ENCODE assay signal across 10 cellular contexts in the genomic region with DNA sequence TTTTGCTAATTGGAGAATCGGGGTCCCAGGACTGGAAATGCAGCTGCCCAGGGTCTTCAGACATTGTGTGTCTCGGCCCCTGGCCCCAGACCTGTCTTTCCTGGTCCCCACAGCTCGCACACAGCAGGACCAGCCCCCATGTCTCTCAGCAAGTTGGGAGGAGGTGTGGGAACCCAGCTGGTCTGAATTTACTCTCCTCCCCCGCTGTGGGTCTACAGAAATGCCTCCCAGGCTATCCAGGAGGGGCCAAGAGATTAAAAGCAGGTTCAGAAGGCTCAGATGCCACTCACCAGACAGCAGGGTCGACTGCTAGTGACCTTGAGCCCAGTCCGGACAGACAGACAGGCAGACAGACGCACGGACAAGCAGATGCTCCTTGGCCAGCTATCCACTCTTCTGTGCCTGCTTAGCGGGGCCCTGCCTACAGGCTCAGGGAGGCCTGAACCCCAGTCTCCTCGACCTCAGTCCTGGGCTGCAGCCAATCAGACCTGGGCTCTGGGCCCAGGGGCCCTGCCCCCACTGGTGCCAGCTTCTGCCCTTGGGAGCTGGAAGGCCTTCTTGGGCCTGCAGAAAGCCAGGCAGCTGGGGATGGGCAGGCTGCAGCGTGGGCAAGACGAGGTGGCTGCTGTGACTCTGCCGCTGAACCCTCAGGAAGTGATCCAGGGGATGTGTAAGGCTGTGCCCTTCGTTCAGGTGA. TPM values are rescaled to one million over a fixed set of nuclear protein-coding genes. Genes with fewer than 3 reads are reported as not detected.
DNase-seq lines count a peak whose midpoint lies in the region; ATAC-seq and TF ChIP-seq lines count a peak whose summit lies in the region.
"Had no signal": no experiment of that assay in that cellular context is flagged by ENCODE, and none has a peak within 500 bp of the region (broad histone marks: within the 10 kb centered on the region; RNA-seq: fewer than 3 reads in every experiment).

Gene DAND5, plus strand, starts transcription at position 285 of the 697 bp plus-strand sequence. Its CDS starts 85 bp downstream, at position 370.

- no peaks in the 10 kb centered on the region for H3K36me3 ChIP-seq in smooth muscle cell (ENCODE audit: low read depth)

- no peaks in the 10 kb centered on the region for H3K79me2 ChIP-seq in smooth muscle cell (ENCODE audit: low read depth)

- H3K27ac ChIP-seq in temporal lobe (ENCODE audit: low read depth, low read length), result peak within 1 kb of the TSS; percentile 20
- no peak within 1 kb of the TSS for H3K27ac ChIP-seq in smooth muscle cell (ENCODE audit: low read depth)

- H3K9ac ChIP-seq in smooth muscle cell (ENCODE audit: low read depth), result no peak within 1 kb of the TSS

- no peaks in the 10 kb centered on the region for H3F3A ChIP-seq in smooth muscle cell (ENCODE audit: low read depth)

- no peak for ATAC-seq in GM21786 (IDR thresholded peaks at IDR 0.05; ENCODE audit: unreplicated experiment)
- ATAC-seq: T-helper 17 cell had no signal

- no peak within 1 kb of the TSS for H3K4me2 ChIP-seq in smooth muscle cell

- H3K27me3 ChIP-seq in smooth muscle cell (ENCODE audit: low read depth), result no peaks in the 10 kb centered on the region

- H3K4me3 ChIP-seq in smooth muscle cell, result no peak within 1 kb of the TSS

- TF ChIP-seq CTCF in smooth muscle cell (IDR thresholded peaks at IDR 0.05; ENCODE audit: borderline replicate concordance, insufficient read depth, poor library complexity, severe bottlenecking), result no peak

- peaks cover 4% of the 10 kb centered on the region for H3K4me1 ChIP-seq in smooth muscle cell (ENCODE audit: low read depth)

- no peak within 1 kb of the TSS for H2AFZ ChIP-seq in smooth muscle cell (ENCODE audit: low read depth)

- H3K9me3 ChIP-seq in smooth muscle cell (replicated peaks; ENCODE audit: low read depth), result no peaks in the 10 kb centered on the region

- 78% methylated on average over 14 of the region's 14 CpGs for WGBS in smooth muscle cell (ENCODE audit: low lambda C conversion rate)

- no peaks in the 10 kb centered on the region for H4K20me1 ChIP-seq in smooth muscle cell (ENCODE audit: low read depth)

- DNase-seq in NCI-H446 treated with DMSO at 0.1 percent for 48 hours (lab: John Stamatoyannopoulos, UW) (peak; percentile 79), astrocyte of the hippocampus (ENCODE audit: low read depth, low spot score) (peak; percentile 29), hypothalamus (lab: John Stamatoyannopoulos, UW) (peak in 34 of 51 donors; percentile 5 to 78 (median 56)), hepatic stellate cell (ENCODE audit: low spot score) (no peak), smooth muscle cell (lab: John Stamatoyannopoulos, UW; ENCODE audit: unreplicated experiment) (no peak)
- DNase-seq: endodermal cell, T-helper 17 cell had no signal

RNA-seq across cellular contexts. Expression of gene DAND5, which starts in this region (rescaled TPM):
- not detected for total RNA-seq in temporal lobe
- not detected in 2 replicates for total RNA-seq in smooth muscle cell
- polyA plus RNA-seq in smooth muscle cell, result 0.18 TPM in 1 of 2 replicates, not detected in the other
- total RNA-seq: myocyte, T-helper 17 cell had no signal

Comparison
In these comparisons a context has a peak if more than half of its experiments do, and no peak if none do; other contexts are left out.
1. DNase-seq: peak in NCI-H446 treated with DMSO at 0.1 percent for 48 hours (single experiment), astrocyte of the hippocampus (single experiment) and hypothalamus (34 of 51); none in hepatic stellate cell (single experiment) and smooth muscle cell (single experiment).